Comparison of ENCODE assay signal across 9 cellular contexts in the genomic region with DNA sequence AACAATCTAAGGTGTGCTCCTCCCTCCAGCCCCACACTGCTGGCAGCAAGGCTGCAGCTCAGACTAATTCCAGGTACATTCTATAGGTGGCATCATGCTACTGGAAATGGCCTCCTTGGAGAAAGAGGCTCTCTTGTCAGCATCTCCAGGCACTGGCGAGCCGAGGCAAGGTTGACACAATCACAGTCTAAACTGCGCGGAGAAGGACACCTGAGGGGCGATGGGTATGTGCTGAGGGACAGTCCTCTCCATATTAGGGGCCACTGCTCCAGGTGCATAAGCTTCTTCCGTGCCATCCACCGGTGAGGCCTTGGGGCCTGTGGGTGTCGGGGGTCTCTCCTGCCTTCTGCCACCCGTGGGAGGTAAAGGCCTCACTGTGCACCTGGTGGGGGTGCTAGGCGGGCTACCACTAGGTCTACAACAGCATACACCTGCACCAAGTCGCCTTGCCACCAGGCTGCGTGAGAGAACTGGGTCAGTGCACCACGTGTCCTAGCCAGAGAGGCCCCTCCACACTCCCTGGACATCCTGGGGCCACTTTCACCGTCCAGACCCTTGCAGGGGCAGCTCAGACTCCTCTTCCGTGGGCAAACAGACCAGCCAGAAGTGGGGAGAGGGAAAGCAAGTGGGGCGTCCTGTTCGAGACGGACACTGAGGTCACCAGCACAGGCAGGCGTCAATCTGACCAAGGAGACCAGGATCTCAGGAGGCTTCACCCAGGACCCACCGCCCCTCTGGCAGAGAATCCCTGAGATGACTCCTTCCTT. TPM values are rescaled to one million over a fixed set of nuclear protein-coding genes. Genes with fewer than 3 reads are reported as not detected.
DNase-seq lines count a peak whose midpoint lies in the region; ATAC-seq and TF ChIP-seq lines count a peak whose summit lies in the region.
"Had no signal": no experiment of that assay in that cellular context is flagged by ENCODE, and none has a peak within 500 bp of the region (broad histone marks: within the 10 kb centered on the region; RNA-seq: fewer than 3 reads in every experiment).

No MANE protein-coding gene starts in this region.

- no peaks in the 10 kb centered on the region for H3K79me2 ChIP-seq in SU-DHL-6 (ENCODE audit: insufficient read depth, low read length)

- H3K27ac ChIP-seq in SU-DHL-6 (ENCODE audit: low read depth, low read length) (no peak overlapping the region), thyroid gland (no peak overlapping the region)
- H3K27ac ChIP-seq: SJSA1 had no signal

- in situ Hi-C loops in KBM-7 (cut with MboI; ENCODE audit: low pct_unique_long_range_greater_than_20kb, low sequenced_read_pairs) = no loop called here

- no peaks in the 10 kb centered on the region for H3K9me2 ChIP-seq in SU-DHL-6 (replicated peaks; ENCODE audit: insufficient read depth, low read length)

- ATAC-seq in left cardiac atrium = peak; percentile 7 to 38
- no peak for ATAC-seq in GM19395 (IDR thresholded peaks at IDR 0.05; ENCODE audit: unreplicated experiment)
- no peak for ATAC-seq in HG03095 (IDR thresholded peaks at IDR 0.05; ENCODE audit: unreplicated experiment)

- no peak overlapping the region for H3K4me3 ChIP-seq in SU-DHL-6 (ENCODE audit: insufficient read depth, low read length, poor library complexity, severe bottlenecking)
- no peak overlapping the region for H3K4me3 ChIP-seq in thyroid gland (replicated peaks in 1 of 3)

- H3K4me1 ChIP-seq in thyroid gland = peaks cover 26 to 52% of the 10 kb centered on the region in 2 donors

- no peak overlapping the region for H3K4me2 ChIP-seq in SU-DHL-6 (ENCODE audit: low read depth, low read length, poor library complexity, severe bottlenecking)

- H3K36me3 ChIP-seq in SU-DHL-6 (ENCODE audit: low read length) = no peaks in the 10 kb centered on the region
- no peaks in the 10 kb centered on the region for H3K36me3 ChIP-seq in thyroid gland
- H3K36me3 ChIP-seq: SJSA1 had no signal

- H4K20me1 ChIP-seq in SU-DHL-6 (ENCODE audit: low read depth, low read length) = no peaks in the 10 kb centered on the region

- H3K9me3 ChIP-seq in SU-DHL-6 (ENCODE audit: insufficient read depth, low read length) (no peaks in the 10 kb centered on the region), thyroid gland (no peaks in the 10 kb centered on the region)

- no peak overlapping the region for H2AFZ ChIP-seq in SU-DHL-6 (ENCODE audit: low read depth, low read length, severe bottlenecking)

- DNase-seq in EH (ENCODE audit: low read depth) (peak; percentile 35), KBM-7 (peak; percentile 33), left cardiac atrium (no peak), thyroid gland (peak; percentile 52 to 59)
- DNase-seq in activated CD8-positive, alpha-beta memory T cell treated with anti-CD3 and anti-CD28 coated beads, Interleukin-2, amount 50 U/mL, for 4 hours = no peak

- H3K27me3 ChIP-seq in SU-DHL-6 (ENCODE audit: low read length) (no peaks in the 10 kb centered on the region), thyroid gland (peaks cover 83% of the 10 kb centered on the region)

- intact Hi-C loops in left cardiac atrium (cut with DNase I) = loop anchor here in 1 of 2 donors (5.0 kb wide), 2 partner anchors 108 to 163 kb away; no protein-coding TSS in a partner anchor
- intact Hi-C loops in thyroid gland (cut with DNase I) = loop anchor here (10.0 kb wide), 1 partner anchor 116 kb away; no protein-coding TSS in a partner anchor

- no peak overlapping the region for H3K9ac ChIP-seq in SU-DHL-6 (ENCODE audit: low read length)

- no peak for TF ChIP-seq POLR2A in thyroid gland (IDR thresholded peaks at IDR 0.05)

- 12% methylated on average over 13 to 14 of the region's 20 CpGs for WGBS in thyroid gland, 2 donors

- peaks cover 7% of the 10 kb centered on the region for H3F3A ChIP-seq in SU-DHL-6 (ENCODE audit: insufficient read depth)

- peak; percentile 13 for TF ChIP-seq CTCF in SU-DHL-6 (IDR thresholded peaks at IDR 0.05; ENCODE audit: insufficient read depth, low read length, poor library complexity, severe bottlenecking)
- TF ChIP-seq CTCF in thyroid gland (IDR thresholded peaks at IDR 0.05) = peak in 4 of 6 experiments; percentile 48 to 68 (median 58)

RNA-seq across cellular contexts. Expression of gene CBX8, which starts 12.1 kb away (rescaled TPM):
- total RNA-seq in left cardiac atrium (1 to 10 TPM; 4.1 to 5.9 TPM), thyroid gland (1 to 10 TPM; 1.7 to 3.5 (median 2.7) TPM)

RNA-seq across cellular contexts. Expression of gene CBX4, which starts 30.3 kb away (rescaled TPM):
- total RNA-seq in left cardiac atrium (10 to 100 TPM; 17.9 to 24.2 TPM), thyroid gland (10 to 100 TPM in 3 of 4 donors, 1 to 10 TPM in 1; 5.6 to 17.2 (median 13.5) TPM)

RNA-seq across cellular contexts. Expression of gene CBX2, which starts 31.0 kb away (rescaled TPM):
- total RNA-seq in left cardiac atrium = 1 to 10 TPM; 3.1 to 3.5 TPM
- 1 to 10 TPM in 3 of 4 donors, under 1 TPM in 1; 0.54 to 1.7 (median 1.1) TPM for total RNA-seq in thyroid gland

Comparison
In these comparisons a context has a peak if more than half of its experiments do, and no peak if none do; other contexts are left out.
1. DNase-seq: peak in EH (single experiment), KBM-7 (single experiment) and thyroid gland (2 of 2); none in left cardiac atrium (single experiment) and activated CD8-positive, alpha-beta memory T cell treated with anti-CD3 and anti-CD28 coated beads, Interleukin-2, amount 50 U/mL, for 4 hours (single experiment).
2. ATAC-seq: peak in left cardiac atrium (2 of 2); none in GM19395 (single experiment) and HG03095 (single experiment).